Comparison of ENCODE assay signal across 9 cellular contexts in the genomic region with DNA sequence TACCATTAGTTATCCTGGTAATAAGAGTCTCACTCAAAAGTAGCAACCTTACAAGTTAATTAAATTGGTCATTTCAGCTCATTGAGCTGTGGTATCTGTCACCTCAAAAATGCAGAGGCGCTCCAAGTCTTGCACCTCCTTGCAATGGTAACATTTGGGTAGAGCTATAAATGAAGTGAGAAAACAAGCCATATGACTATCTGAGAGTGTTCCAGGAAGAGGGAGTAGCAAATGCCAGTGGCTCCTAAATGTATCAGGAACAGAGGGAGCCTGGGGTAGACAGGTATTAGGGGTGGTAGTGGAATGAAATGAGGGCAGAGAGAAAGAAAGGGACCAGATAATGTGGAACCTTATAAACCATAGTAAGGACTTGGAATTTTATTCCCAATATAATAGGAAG.
"Had no signal": no experiment of that assay in that cellular context is flagged by ENCODE, and none has a peak within 500 bp of the region (broad histone marks: within the 10 kb centered on the region; RNA-seq: fewer than 3 reads in every experiment).

No MANE protein-coding gene starts in this region.

- H3K27me3 Mint-ChIP-seq: IgD-negative memory B cell had no signal

- H3K27ac ChIP-seq: GM23248, HL-60 had no signal

- ATAC-seq: HCT116, HepG2 had no signal

- H3K27ac Mint-ChIP-seq: HFFc6, IgD-negative memory B cell had no signal

- H3K4me3 Mint-ChIP-seq: HFFc6, IgD-negative memory B cell had no signal

- H3K4me3 ChIP-seq: GM23248, HAP-1 had no signal

- DNase-seq: GM23248, GOT3, H7, HFFc6 had no signal
